Comparison of ENCODE assay signal across 8 cellular contexts in the genomic region with DNA sequence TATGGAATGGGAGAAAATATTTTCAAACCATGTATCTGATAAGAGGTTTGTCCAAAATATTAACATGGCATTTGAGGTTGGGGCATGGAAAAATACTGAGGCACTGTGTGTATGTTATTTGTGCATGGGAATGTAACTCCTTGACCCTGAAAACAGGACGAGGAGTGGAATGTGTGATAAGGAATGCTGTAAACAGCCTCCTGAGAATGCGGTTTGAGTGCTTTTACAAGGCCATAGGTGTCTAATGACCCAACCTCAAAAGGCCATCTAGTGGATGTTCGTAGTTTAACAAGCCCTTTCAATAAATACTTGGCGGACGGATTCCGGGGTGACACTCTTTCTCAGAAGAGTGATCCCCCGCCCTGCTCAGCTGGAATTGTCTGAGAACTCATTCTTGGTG.
DNase-seq lines count a peak whose midpoint lies in the region; ATAC-seq and TF ChIP-seq lines count a peak whose summit lies in the region.

No MANE protein-coding gene starts in this region.

- no peak overlapping the region for H3K4me3 ChIP-seq in mesodermal cell (ENCODE audit: extremely low read depth, insufficient read depth, low read length, poor library complexity, severe bottlenecking)
- H3K4me3 ChIP-seq in CD8-positive, alpha-beta memory T cell (ENCODE audit: low read length), result no peak overlapping the region

- POLR2A ChIA-PET in CD8-positive, alpha-beta memory T cell (lab: Charles Lee), result no interaction called here
- POLR2A ChIA-PET in activated CD8-positive, alpha-beta T cell treated with anti-CD3 and anti-CD28 coated beads, Interleukin-2, amount 10 ng/mL, durations not matched to agents 7 days and 5 days (lab: Charles Lee), result no interaction called here

- H3K27me3 ChIP-seq in CD8-positive, alpha-beta memory T cell (ENCODE audit: insufficient read depth, low read length, poor library complexity, severe bottlenecking), result no peaks in the 10 kb centered on the region

- H3K4me3 Mint-ChIP-seq in CD8-positive, alpha-beta memory T cell, result no peak overlapping the region
- H3K4me3 Mint-ChIP-seq in activated CD8-positive, alpha-beta T cell treated with anti-CD3 and anti-CD28 coated beads, Interleukin-2, amount 10 ng/mL, durations not matched to agents 7 days and 5 days, result no peak overlapping the region

- peaks cover 3% of the 10 kb centered on the region in 2 donors for H3K27me3 Mint-ChIP-seq in CD8-positive, alpha-beta memory T cell
- H3K27me3 Mint-ChIP-seq in activated CD8-positive, alpha-beta T cell treated with anti-CD3 and anti-CD28 coated beads, Interleukin-2, amount 10 ng/mL, durations not matched to agents 7 days and 5 days (ENCODE audit: low read depth), result no peaks in the 10 kb centered on the region

- peak; percentile 89 for DNase-seq in ELF-1 (ENCODE audit: low read depth, low spot score)
- DNase-seq in astrocyte of the hippocampus (ENCODE audit: low read depth, low spot score), result peak; percentile 73
- no peak for DNase-seq in anterior cingulate cortex (lab: John Stamatoyannopoulos, UW)
- DNase-seq in CD8-positive, alpha-beta memory T cell, result no peak
- DNase-seq in activated CD8-positive, alpha-beta T cell treated with anti-CD3 and anti-CD28 coated beads, Interleukin-2, amount 10 ng/mL, durations not matched to agents 7 days and 5 days, result no peak

- no peak overlapping the region for H3K27ac Mint-ChIP-seq in CD8-positive, alpha-beta memory T cell
- H3K27ac Mint-ChIP-seq in activated CD8-positive, alpha-beta T cell treated with anti-CD3 and anti-CD28 coated beads, Interleukin-2, amount 10 ng/mL, durations not matched to agents 7 days and 5 days, result no peak overlapping the region

- WGBS in mesodermal cell (ENCODE audit: insufficient coverage in 2 of 2), 2 experiments, result 0% methylated on average over 1 of the region's 7 CpGs

- no peaks in the 10 kb centered on the region for H3K9me3 ChIP-seq in mesodermal cell (ENCODE audit: control insufficient read depth, low read length)
- H3K9me3 ChIP-seq in CD8-positive, alpha-beta memory T cell (ENCODE audit: low read length), result no peaks in the 10 kb centered on the region

- peaks cover 4% of the 10 kb centered on the region for H3K4me1 ChIP-seq in mesodermal cell (ENCODE audit: control insufficient read depth, insufficient read depth, low read length, poor library complexity, severe bottlenecking)
- H3K4me1 ChIP-seq in CD8-positive, alpha-beta memory T cell (ENCODE audit: insufficient read depth, low read length), result no peaks in the 10 kb centered on the region

- peaks cover 0 to 8% (median 7%) of the 10 kb centered on the region in 5 donors for H3K9me3 Mint-ChIP-seq in CD8-positive, alpha-beta memory T cell
- no peaks in the 10 kb centered on the region for H3K9me3 Mint-ChIP-seq in activated CD8-positive, alpha-beta T cell treated with anti-CD3 and anti-CD28 coated beads, Interleukin-2, amount 10 ng/mL, durations not matched to agents 7 days and 5 days (ENCODE audit: insufficient read depth)

- H3K27ac ChIP-seq in mesodermal cell (ENCODE audit: low read depth, low read length, severe bottlenecking), result peak overlapping the region; percentile 84
- no peak overlapping the region for H3K27ac ChIP-seq in CD8-positive, alpha-beta memory T cell (ENCODE audit: low read depth, low read length)

- peaks cover 0 to 9% (median 0%) of the 10 kb centered on the region in 3 donors for H3K36me3 Mint-ChIP-seq in CD8-positive, alpha-beta memory T cell
- H3K36me3 Mint-ChIP-seq in activated CD8-positive, alpha-beta T cell treated with anti-CD3 and anti-CD28 coated beads, Interleukin-2, amount 10 ng/mL, durations not matched to agents 7 days and 5 days (ENCODE audit: low read depth), result no peaks in the 10 kb centered on the region

- ATAC-seq in HG03280 (IDR thresholded peaks at IDR 0.05; ENCODE audit: unreplicated experiment), result no peak
- no peak for ATAC-seq in activated CD8-positive, alpha-beta T cell treated with anti-CD3 and anti-CD28 coated beads, Interleukin-2, amount 10 ng/mL, durations not matched to agents 7 days and 5 days

- peak; percentile 35; the same call in 1 of the 2 replicates for TF ChIP-seq CTCF in LNCAP (IDR thresholded peaks at IDR 0.05)

- no peaks in the 10 kb centered on the region for H3K36me3 ChIP-seq in mesodermal cell (ENCODE audit: control insufficient read depth, insufficient read depth, low read length)
- H3K36me3 ChIP-seq in CD8-positive, alpha-beta memory T cell (ENCODE audit: insufficient read depth, low read length), result no peaks in the 10 kb centered on the region

- H3K4me1 Mint-ChIP-seq in CD8-positive, alpha-beta memory T cell, result no peaks in the 10 kb centered on the region
- H3K4me1 Mint-ChIP-seq in activated CD8-positive, alpha-beta T cell treated with anti-CD3 and anti-CD28 coated beads, Interleukin-2, amount 10 ng/mL, durations not matched to agents 7 days and 5 days (ENCODE audit: low read depth), result no peaks in the 10 kb centered on the region

- CTCF ChIA-PET in CD8-positive, alpha-beta memory T cell (lab: Charles Lee), result interaction anchor here (1.3 kb wide), 1 partner anchor 11 kb away, joined by 4 read pairs; no protein-coding TSS in a partner anchor
- CTCF ChIA-PET in activated CD8-positive, alpha-beta T cell treated with anti-CD3 and anti-CD28 coated beads, Interleukin-2, amount 10 ng/mL, durations not matched to agents 7 days and 5 days (lab: Charles Lee), result interaction anchor here (0.9 kb wide), 1 partner anchor 193 kb away, joined by 3 read pairs; no protein-coding TSS in a partner anchor

Comparison
In these comparisons a context has a peak if more than half of its experiments do, and no peak if none do; other contexts are left out.
1. DNase-seq: peak in ELF-1 (single experiment) and astrocyte of the hippocampus (single experiment); none in anterior cingulate cortex (0 of 58), CD8-positive, alpha-beta memory T cell (0 of 5) and activated CD8-positive, alpha-beta T cell treated with anti-CD3 and anti-CD28 coated beads, Interleukin-2, amount 10 ng/mL, durations not matched to agents 7 days and 5 days (single experiment).